8 cellular contexts compared by ENCODE assay signal in the genomic region with DNA sequence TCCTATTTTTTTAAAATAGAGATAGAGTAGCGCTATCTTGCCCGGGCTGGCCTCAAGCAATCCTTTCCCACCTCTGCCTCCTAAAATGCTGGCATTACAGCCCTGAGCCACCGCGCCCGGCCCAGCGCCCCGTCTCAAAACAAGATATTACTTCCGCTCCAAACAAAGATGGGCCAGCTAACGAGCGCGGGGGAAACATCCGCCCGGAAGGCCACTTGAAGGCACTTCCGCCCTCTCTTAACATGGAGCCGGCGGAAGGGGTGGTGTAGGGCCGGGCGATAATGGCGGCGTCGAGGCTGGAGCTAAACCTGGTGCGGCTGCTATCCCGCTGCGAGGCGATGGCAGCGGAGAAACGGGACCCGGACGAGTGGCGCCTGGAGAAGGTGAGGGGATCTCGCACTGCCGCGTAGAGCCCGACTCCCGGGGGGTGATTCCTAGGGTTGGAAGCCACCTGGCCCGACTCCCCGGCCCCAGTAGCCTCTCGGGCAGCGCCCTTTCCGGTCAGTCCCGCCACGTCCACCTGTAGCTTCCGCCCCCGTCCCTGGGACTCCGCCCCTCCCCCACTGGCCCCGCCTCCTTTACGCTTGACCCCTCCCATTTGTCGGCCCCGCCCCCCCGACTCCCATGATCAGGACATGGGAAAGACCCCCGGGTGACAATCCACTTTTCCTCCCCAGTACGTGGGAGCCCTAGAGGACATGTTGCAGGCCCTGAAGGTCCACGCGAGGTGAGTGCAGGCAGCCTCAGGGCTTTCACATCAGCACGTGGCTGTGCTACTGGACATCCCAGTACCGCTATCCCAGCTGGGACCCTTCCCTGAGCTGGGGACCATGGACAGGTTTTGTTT. TPM values are rescaled to one million over a fixed set of nuclear protein-coding genes. Genes with fewer than 3 reads are reported as not detected.
A peak's percentile ranks its signal among the peaks of the same experiment; 100 is the strongest.
DNase-seq lines count a peak whose midpoint lies in the region; ATAC-seq and TF ChIP-seq lines count a peak whose summit lies in the region.

A gene with protein sequence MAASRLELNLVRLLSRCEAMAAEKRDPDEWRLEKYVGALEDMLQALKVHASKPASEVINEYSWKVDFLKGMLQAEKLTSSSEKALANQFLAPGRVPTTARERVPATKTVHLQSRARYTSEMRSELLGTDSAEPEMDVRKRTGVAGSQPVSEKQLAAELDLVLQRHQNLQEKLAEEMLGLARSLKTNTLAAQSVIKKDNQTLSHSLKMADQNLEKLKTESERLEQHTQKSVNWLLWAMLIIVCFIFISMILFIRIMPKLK (plus strand): TSS at position 233 of the 847 bp plus-strand sequence. CDS start 49 bp downstream, at position 282.

- peaks cover 10% of the 10 kb centered on the region for H3K4me1 Mint-ChIP-seq in activated naive CD4-positive, alpha-beta T cell treated with anti-CD3 and anti-CD28 coated beads for 36 hours (ENCODE audit: low read depth)

- H3K36me3 ChIP-seq in DOHH2 (ENCODE audit: control insufficient read depth, low read length) (peaks cover 60% of the 10 kb centered on the region), H7 (replicated peaks; ENCODE audit: control insufficient read depth, insufficient read depth, low read length) (peaks cover 4% of the 10 kb centered on the region), gastroesophageal sphincter (peaks cover 0 to 66% of the 10 kb centered on the region in 2 donors), neutrophil (peaks cover 38% of the 10 kb centered on the region)

- peaks cover 19% of the 10 kb centered on the region for H3K36me3 Mint-ChIP-seq in activated naive CD4-positive, alpha-beta T cell treated with anti-CD3 and anti-CD28 coated beads for 36 hours (ENCODE audit: low read depth)

- TF ChIP-seq CTCF in DOHH2 (IDR thresholded peaks at IDR 0.05; ENCODE audit: low read depth, low read length, poor library complexity, severe bottlenecking) (no peak), gastroesophageal sphincter (IDR thresholded peaks at IDR 0.05) (no peak), neutrophil (IDR thresholded peaks at IDR 0.05) (peak; percentile 50)

- H3K79me2 ChIP-seq in DOHH2 (ENCODE audit: control insufficient read depth, low read length) = peaks cover 7% of the 10 kb centered on the region

- DNase-seq in H7 (peak; percentile 98), NAMALWA (ENCODE audit: low spot score) (peak; percentile 95), SK-N-DZ (ENCODE audit: low spot score) (peak; percentile 76), substantia nigra (lab: John Stamatoyannopoulos, UW) (peak; percentile 18 to 93 (median 86))
- DNase-seq in activated naive CD4-positive, alpha-beta T cell treated with anti-CD3 and anti-CD28 coated beads for 36 hours = peak; percentile 93

- H3F3A ChIP-seq in DOHH2 (ENCODE audit: control insufficient read depth, insufficient read depth) = peaks cover 8% of the 10 kb centered on the region

- peak; percentile 31 to 53 for TF ChIP-seq POLR2A in gastroesophageal sphincter (IDR thresholded peaks at IDR 0.05)

- intact Hi-C loops in activated naive CD4-positive, alpha-beta T cell treated with anti-CD3 and anti-CD28 coated beads for 36 hours (cut with micrococcal nuclease) = loop anchor here (1.0 to 5.0 kb wide), 5 partner anchors 11 to 140 kb away; a partner anchor contains a TSS

- H3K27ac ChIP-seq in DOHH2 (ENCODE audit: low read depth, low read length) = peak within 1 kb of the TSS; percentile 69
- H3K27ac ChIP-seq in gastroesophageal sphincter = peak within 1 kb of the TSS; percentile 48 to 95 (median 92)
- peak within 1 kb of the TSS; percentile 94 for H3K27ac ChIP-seq in neutrophil
- H3K27ac ChIP-seq in substantia nigra (ENCODE audit: low read depth, low read length, poor library complexity, severe bottlenecking) = peak within 1 kb of the TSS; percentile 93

- no peak for TF ChIP-seq EP300 in gastroesophageal sphincter (IDR thresholded peaks at IDR 0.05)

- ATAC-seq in gastroesophageal sphincter = peak; percentile 97

- H3K27me3 Mint-ChIP-seq in activated naive CD4-positive, alpha-beta T cell treated with anti-CD3 and anti-CD28 coated beads for 36 hours (ENCODE audit: low read depth) = no peaks in the 10 kb centered on the region

- no peaks in the 10 kb centered on the region for H3K9me2 ChIP-seq in DOHH2 (replicated peaks; ENCODE audit: control insufficient read depth, low read length)

- peak within 1 kb of the TSS; percentile 85 for H3K4me3 Mint-ChIP-seq in activated naive CD4-positive, alpha-beta T cell treated with anti-CD3 and anti-CD28 coated beads for 36 hours

- no peaks in the 10 kb centered on the region for H3K27me3 ChIP-seq in DOHH2 (ENCODE audit: control insufficient read depth, low read length)
- H3K27me3 ChIP-seq in H7 (ENCODE audit: control insufficient read depth, insufficient read depth, low read length) = no peaks in the 10 kb centered on the region
- H3K27me3 ChIP-seq in gastroesophageal sphincter = no peaks in the 10 kb centered on the region
- H3K27me3 ChIP-seq in neutrophil = no peaks in the 10 kb centered on the region

- no peaks in the 10 kb centered on the region for H3K9me3 Mint-ChIP-seq in activated naive CD4-positive, alpha-beta T cell treated with anti-CD3 and anti-CD28 coated beads for 36 hours

- peak within 1 kb of the TSS; percentile 81 for H3K4me3 ChIP-seq in DOHH2 (ENCODE audit: low read length)
- peak within 1 kb of the TSS; percentile 62 for H3K4me3 ChIP-seq in H7 (ENCODE audit: insufficient read depth, low read depth, low read length)
- peak within 1 kb of the TSS; percentile 48 to 79 for H3K4me3 ChIP-seq in gastroesophageal sphincter
- H3K4me3 ChIP-seq in neutrophil (ENCODE audit: low read depth in 1 of 2, low read length in 1 of 2) = peak within 1 kb of the TSS; percentile 68 to 82

- peak within 1 kb of the TSS; percentile 97 for H3K27ac Mint-ChIP-seq in activated naive CD4-positive, alpha-beta T cell treated with anti-CD3 and anti-CD28 coated beads for 36 hours

- peak within 1 kb of the TSS; percentile 89 for H3K4me2 ChIP-seq in DOHH2 (ENCODE audit: low read length)

- peaks cover 30% of the 10 kb centered on the region for H3K4me1 ChIP-seq in DOHH2 (ENCODE audit: control insufficient read depth, low read length)
- peaks cover 0 to 21% (median 13%) of the 10 kb centered on the region in 3 donors for H3K4me1 ChIP-seq in gastroesophageal sphincter
- H3K4me1 ChIP-seq in neutrophil (ENCODE audit: control insufficient read depth in 1 of 2, insufficient read depth in 1 of 2, low read depth in 1 of 2, low read length in 1 of 2) = peaks cover 12 to 13% of the 10 kb centered on the region in 2 experiments

- CTCF ChIA-PET in activated naive CD4-positive, alpha-beta T cell treated with anti-CD3 and anti-CD28 coated beads for 36 hours (lab: Charles Lee) = interaction anchor here (0.7 to 1.5 kb wide), 7 partner anchors 10 to 67 kb away, joined by 3 to 7 read pairs (median 4); a partner anchor contains a TSS

- WGBS in gastroesophageal sphincter (ENCODE audit: low coverage in 1 of 2), 2 donors = 0% methylated on average over 1 to 2 of the region's 56 CpGs

- no peaks in the 10 kb centered on the region for H3K9me3 ChIP-seq in DOHH2 (ENCODE audit: control insufficient read depth, insufficient read depth, low read length)
- no peaks in the 10 kb centered on the region for H3K9me3 ChIP-seq in gastroesophageal sphincter
- H3K9me3 ChIP-seq in neutrophil = no peaks in the 10 kb centered on the region

- no peaks in the 10 kb centered on the region for H4K20me1 ChIP-seq in DOHH2 (ENCODE audit: control insufficient read depth, insufficient read depth, low read depth, low read length)

RNA-seq across cellular contexts. Expression of the gene that starts here (rescaled TPM):
- total RNA-seq in H7 (2014; rRNA removed; shearing (Covaris generic)) = 6.9 and 14.4 TPM in 2 replicates
- 4.6 and 6.2 TPM in 2 replicates for polyA plus RNA-seq in SK-N-DZ (2014; cell fraction: cytosol; rRNA removed)
- 18.4 and 19.1 TPM in 2 replicates for polyA plus RNA-seq in SK-N-DZ (2014; cell fraction: nucleus; rRNA removed)
- 10 to 100 TPM; 24.7 to 25.3 TPM for total RNA-seq in activated naive CD4-positive, alpha-beta T cell treated with anti-CD3 and anti-CD28 coated beads for 36 hours
- 10 to 100 TPM; 11.3 to 24.0 (median 17.9) TPM for total RNA-seq in gastroesophageal sphincter

Comparison
In these comparisons a context has a peak if more than half of its experiments do, and no peak if none do; other contexts are left out.
1. Peak in every context shown above with its lines: DNase-seq, ATAC-seq, H3K4me3 ChIP-seq and H3K27ac ChIP-seq.